ENCODE assay signal across 8 cellular contexts in the genomic region with DNA sequence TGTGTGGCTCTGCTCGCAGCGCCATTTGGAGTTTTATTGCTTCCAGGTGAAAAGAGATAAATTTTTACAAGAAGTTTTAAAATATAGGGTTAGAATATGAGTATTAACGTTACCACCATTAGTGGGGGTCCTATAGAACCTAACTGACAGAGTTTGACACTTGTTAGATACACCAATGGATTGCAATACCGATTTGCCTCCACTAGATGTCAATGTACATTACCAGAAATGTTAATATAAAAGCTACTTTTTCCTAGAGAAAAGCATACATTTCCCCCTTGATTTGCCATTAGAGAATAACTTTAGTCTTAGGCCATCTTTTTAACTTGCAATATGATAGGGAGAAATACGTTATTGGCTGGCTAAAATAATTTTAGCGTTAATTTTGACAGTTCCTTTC.
DNase-seq lines count a peak whose midpoint lies in the region; ATAC-seq and TF ChIP-seq lines count a peak whose summit lies in the region.

No MANE protein-coding gene starts in this region.

- no peak overlapping the region for H3K4me2 ChIP-seq in hepatocyte

- no peak overlapping the region for H3K4me3 ChIP-seq in hepatocyte

- no peaks in the 10 kb centered on the region for H3K36me3 ChIP-seq in hepatocyte (replicated peaks; ENCODE audit: insufficient read depth, low read depth)

- H3K4me1 ChIP-seq in hepatocyte (ENCODE audit: insufficient read depth) = no peaks in the 10 kb centered on the region

- peak; percentile 55 for TF ChIP-seq CTCF in hepatocyte (IDR thresholded peaks at IDR 0.05; ENCODE audit: poor library complexity)

- H3K27me3 ChIP-seq in hepatocyte = no peaks in the 10 kb centered on the region

- no peak overlapping the region for H2AFZ ChIP-seq in hepatocyte

- H4K20me1 ChIP-seq in hepatocyte (ENCODE audit: insufficient read depth, poor library complexity, severe bottlenecking) = no peaks in the 10 kb centered on the region

- DNase-seq in AG08395 (ENCODE audit: low spot score) (peak; percentile 22), H4 (ENCODE audit: low spot score) (peak; percentile 13), SK-N-DZ (ENCODE audit: low spot score) (peak; percentile 5), hepatocyte (ENCODE audit: low spot score) (peak; percentile 45), putamen (ENCODE audit: low spot score) (no peak)

- H3K9me3 ChIP-seq in hepatocyte (ENCODE audit: low read depth) = no peaks in the 10 kb centered on the region

- H3K79me2 ChIP-seq in hepatocyte = no peaks in the 10 kb centered on the region

- H3K27ac ChIP-seq in hepatocyte = no peak overlapping the region

- no peak for ATAC-seq in GM21515 (IDR thresholded peaks at IDR 0.05; ENCODE audit: unreplicated experiment)
- ATAC-seq in esophagus mucosa = no peak
- no peak for ATAC-seq in GM18511 (IDR thresholded peaks at IDR 0.05; ENCODE audit: unreplicated experiment)

- 27% methylated on average over 6 of the region's 6 CpGs for WGBS in hepatocyte (ENCODE audit: low lambda C conversion rate, missing lambda C conversion rate)

- H3K9me2 ChIP-seq in hepatocyte (replicated peaks; ENCODE audit: insufficient read depth) = no peaks in the 10 kb centered on the region
